Comparison of ENCODE assay signal across 9 cellular contexts in the genomic region with DNA sequence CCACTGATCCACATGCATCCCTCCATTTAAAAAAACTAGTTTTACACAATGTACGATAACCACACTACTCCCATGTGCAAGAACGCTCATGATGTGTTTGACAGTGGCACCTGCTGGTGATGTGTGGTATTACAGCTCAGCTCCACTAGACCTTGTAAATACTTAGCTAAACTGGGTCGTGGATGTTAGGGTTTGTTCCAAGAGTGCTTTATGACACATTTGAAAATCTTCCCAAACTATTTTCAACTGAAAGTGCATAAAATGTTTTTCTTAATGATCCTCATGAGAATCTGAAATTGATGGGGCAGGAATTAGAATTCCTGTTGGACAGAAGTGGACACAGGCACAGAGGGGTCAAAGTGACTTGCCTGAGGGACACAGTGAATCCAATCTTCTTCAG.
DNase-seq lines count a peak whose midpoint lies in the region; TF ChIP-seq lines count a peak whose summit lies in the region.
"Had no signal": no experiment of that assay in that cellular context is flagged by ENCODE, and none has a peak within 500 bp of the region (broad histone marks: within the 10 kb centered on the region; RNA-seq: fewer than 3 reads in every experiment).

No MANE protein-coding gene starts in this region.

- peaks cover 16% of the 10 kb centered on the region for H3K9me3 ChIP-seq in OCI-LY1 (ENCODE audit: low read length)
- no peaks in the 10 kb centered on the region for H3K9me3 ChIP-seq in CD4-positive, alpha-beta memory T cell (ENCODE audit: control insufficient read depth in 1 of 2, low read length in 2 of 2)

- H3K27ac Mint-ChIP-seq in nephron progenitor cell: no peak overlapping the region
- H3K27ac Mint-ChIP-seq in CD4-positive, alpha-beta memory T cell: no peak overlapping the region
- H3K27ac Mint-ChIP-seq: activated naive CD4-positive, alpha-beta T cell treated with anti-CD3 and anti-CD28 coated beads, Interleukin-2, amount 50 U/mL, for 72 hours had no signal

- no peaks in the 10 kb centered on the region for H3K79me2 ChIP-seq in OCI-LY1 (ENCODE audit: insufficient read depth, low read length)

- no peak overlapping the region for H3K4me2 ChIP-seq in OCI-LY1 (ENCODE audit: low read length)

- H3K36me3 Mint-ChIP-seq in nephron progenitor cell (ENCODE audit: low read depth): peaks cover 6% of the 10 kb centered on the region
- no peaks in the 10 kb centered on the region for H3K36me3 Mint-ChIP-seq in CD4-positive, alpha-beta memory T cell

- POLR2A ChIA-PET in CD4-positive, alpha-beta memory T cell (lab: Charles Lee; ENCODE audit: partially characterized antibody): no interaction called here

- H3K9me2 ChIP-seq in OCI-LY1 (ENCODE audit: low read depth, low read length): no peaks in the 10 kb centered on the region

- TF ChIP-seq CTCF in OCI-LY1 (IDR thresholded peaks at IDR 0.05; ENCODE audit: low read length) (peak; percentile 61), nephron progenitor cell (IDR thresholded peaks at IDR 0.05) (peak; percentile 58)

- H3K9ac ChIP-seq in OCI-LY1 (ENCODE audit: low read length): no peak overlapping the region

- DNase-seq in SIG-M5 treated with dmso at 0.1 percent for 504 hours (lab: John Stamatoyannopoulos, UW; ENCODE audit: unreplicated experiment) (peak; percentile 30), SIG-M5 (lab: John Stamatoyannopoulos, UW) (no peak), dedifferentiated amniotic fluid mesenchymal stem cell (ENCODE audit: extremely low spot score) (peak; percentile 74), nephron progenitor cell (no peak), C1 segment of cervical spinal cord (lab: John Stamatoyannopoulos, UW) (no peak), hippocampal formation (lab: John Stamatoyannopoulos, UW) (no peak)
- no peak for DNase-seq in CD4-positive, alpha-beta memory T cell

- H3K27ac ChIP-seq in OCI-LY1 (ENCODE audit: low read depth, low read length, poor library complexity, severe bottlenecking): no peak overlapping the region
- no peak overlapping the region for H3K27ac ChIP-seq in CD4-positive, alpha-beta memory T cell (ENCODE audit: low read depth, low read length)

- H3K27me3 Mint-ChIP-seq in nephron progenitor cell (ENCODE audit: low read depth, poor library complexity): peaks cover 31% of the 10 kb centered on the region
- H3K27me3 Mint-ChIP-seq in CD4-positive, alpha-beta memory T cell: peaks cover 5 to 6% of the 10 kb centered on the region in 2 donors

- H2AFZ ChIP-seq in OCI-LY1 (ENCODE audit: low read length): no peak overlapping the region

- peaks cover 24% of the 10 kb centered on the region for H3K9me3 Mint-ChIP-seq in nephron progenitor cell
- peaks cover 0 to 20% (median 15%) of the 10 kb centered on the region in 8 donors for H3K9me3 Mint-ChIP-seq in CD4-positive, alpha-beta memory T cell

- no peaks in the 10 kb centered on the region for H4K20me1 ChIP-seq in OCI-LY1 (ENCODE audit: insufficient read depth, low read length)

- CTCF ChIA-PET in CD4-positive, alpha-beta memory T cell (lab: Charles Lee; ENCODE audit: partially characterized antibody): interaction anchor here (0.9 to 8.5 kb wide), 7 partner anchors 11 to 727 kb away, joined by 3 to 119 read pairs (median 5); partner anchors contain the start of gene NCOR2

- H3F3A ChIP-seq in OCI-LY1 (ENCODE audit: insufficient read depth, low read length): no peaks in the 10 kb centered on the region

- H3K4me1 ChIP-seq in OCI-LY1 (ENCODE audit: insufficient read depth, low read length, severe bottlenecking): no peaks in the 10 kb centered on the region
- H3K4me1 ChIP-seq in CD4-positive, alpha-beta memory T cell (ENCODE audit: insufficient read depth, low read length): peaks cover 4% of the 10 kb centered on the region

- H3K36me3 ChIP-seq in OCI-LY1 (ENCODE audit: insufficient read depth, low read length): peaks cover 8% of the 10 kb centered on the region; the same call in 1 of the 2 replicates
- H3K36me3 ChIP-seq in CD4-positive, alpha-beta memory T cell (ENCODE audit: insufficient read depth, low read length): no peaks in the 10 kb centered on the region

- H3K4me1 Mint-ChIP-seq in nephron progenitor cell: peaks cover 32% of the 10 kb centered on the region
- H3K4me1 Mint-ChIP-seq in CD4-positive, alpha-beta memory T cell: peaks cover 4 to 9% (median 8%) of the 10 kb centered on the region in 4 donors

- H3K4me3 ChIP-seq in OCI-LY1 (ENCODE audit: low read depth, low read length, poor library complexity, severe bottlenecking): no peak overlapping the region
- no peak overlapping the region for H3K4me3 ChIP-seq in CD4-positive, alpha-beta memory T cell (ENCODE audit: low read length in 2 of 2)

- H3K4me3 Mint-ChIP-seq in nephron progenitor cell: no peak overlapping the region
- H3K4me3 Mint-ChIP-seq in CD4-positive, alpha-beta memory T cell: no peak overlapping the region

- intact Hi-C loops in CD4-positive, alpha-beta memory T cell (cut with micrococcal nuclease): loop anchor here (10.0 kb wide), 1 partner anchor 310 kb away; no protein-coding TSS in a partner anchor

- H3K27me3 ChIP-seq in OCI-LY1 (ENCODE audit: insufficient read depth, low read length): no peaks in the 10 kb centered on the region; the same call in 1 of the 2 replicates
- no peaks in the 10 kb centered on the region for H3K27me3 ChIP-seq in CD4-positive, alpha-beta memory T cell (ENCODE audit: insufficient read depth, low read length)

Comparison
In these comparisons a context has a peak if more than half of its experiments do, and no peak if none do; other contexts are left out.
1. DNase-seq: peak in SIG-M5 treated with dmso at 0.1 percent for 504 hours (single experiment) and dedifferentiated amniotic fluid mesenchymal stem cell (single experiment); none in SIG-M5 (single experiment), nephron progenitor cell (single experiment), C1 segment of cervical spinal cord (0 of 14), hippocampal formation (0 of 2) and CD4-positive, alpha-beta memory T cell (0 of 5).